In genomic region chr5:58706746-58707145, GRCh38 we compare ENCODE assay signal across 32 cellular contexts.
"Had no signal": no experiment of that assay in that cellular context is flagged by ENCODE, and none has a peak within 500 bp of the region (broad histone marks: within the 10 kb centered on the region; RNA-seq: fewer than 3 reads in every experiment).

No MANE protein-coding gene starts in this region.

- H3K36me3 ChIP-seq: esophagus squamous epithelium, WERI-Rb-1 had no signal

- FAIRE-seq: astrocyte, colon, frontal cortex had no signal

- H3K4me1 ChIP-seq: body of pancreas, esophagus squamous epithelium had no signal

- ATAC-seq: activated CD4-positive, CD25-positive, alpha-beta regulatory T cell treated with anti-CD3 and anti-CD28 coated beads, Interleukin-2, amount 50 U/mL, for 24 hours; activated CD8-positive, alpha-beta T cell treated with anti-CD3 and anti-CD28 coated beads for 36 hours; activated T-cell treated with anti-CD3 and anti-CD28 coated beads, Interleukin-2, amount 50 U/mL, for 4 hours; activated T-helper 17 cell treated with anti-CD3 and anti-CD28 coated beads, Interleukin-2, amount 50 U/mL, for 72 hours; body of pancreas; effector memory CD8-positive, alpha-beta T cell; T-helper 17 cell had no signal

- H3K4me3 ChIP-seq: body of pancreas, dorsolateral prefrontal cortex, esophagus squamous epithelium had no signal

- DNase-seq: activated B cell treated with CpG ODN at 0.5 μM for 24 hours; activated CD4-positive, alpha-beta T cell treated with anti-CD3 and anti-CD28 coated beads for 48 hours; activated CD4-positive, alpha-beta T cell treated with anti-CD3 and anti-CD28 coated beads, Interleukin-2, amount 50 U/mL, for 1 hour; activated CD4-positive, alpha-beta T cell treated with anti-CD3 and anti-CD28 coated beads, Interleukin-2, amount 50 U/mL, for 48 hours; activated CD8-positive, alpha-beta memory T cell treated with anti-CD3 and anti-CD28 coated beads for 24 hours; activated CD8-positive, alpha-beta T cell treated with anti-CD3 and anti-CD28 coated beads for 36 hours; activated effector memory CD4-positive, alpha-beta T cell treated with Interleukin-2 at 50 U/mL for 16 hours; activated gamma-delta T cell treated with Interleukin-2 at 50 U/mL for 16 hours; activated naive CD4-positive, alpha-beta T cell treated with anti-CD3 and anti-CD28 coated beads, Interleukin-2, amount 50 U/mL, for 16 hours; activated naive CD4-positive, alpha-beta T cell treated with Interleukin-2 at 50 U/mL for 16 hours; activated T-cell treated with anti-CD3 and anti-CD28 coated beads, Interleukin-2, amount 50 U/mL, for 4 hours; amniotic stem cell; anterior cingulate cortex; body of pancreas; caudate nucleus; cortex of kidney; dorsolateral prefrontal cortex; effector CD4-positive, alpha-beta T cell; effector memory CD8-positive, alpha-beta T cell; esophagus squamous epithelium; foreskin fibroblast; head of caudate nucleus; T-helper 1 cell; T-helper 17 cell; T1000; WERI-Rb-1 had no signal

- H3K27me3 ChIP-seq: body of pancreas, dorsolateral prefrontal cortex, esophagus squamous epithelium had no signal

- H3K27ac ChIP-seq: body of pancreas, dorsolateral prefrontal cortex, epithelial cell of prostate, esophagus squamous epithelium, WERI-Rb-1 had no signal

- H3K9me3 ChIP-seq: body of pancreas, esophagus squamous epithelium had no signal
